9 cellular contexts compared by ENCODE assay signal in the genomic region with DNA sequence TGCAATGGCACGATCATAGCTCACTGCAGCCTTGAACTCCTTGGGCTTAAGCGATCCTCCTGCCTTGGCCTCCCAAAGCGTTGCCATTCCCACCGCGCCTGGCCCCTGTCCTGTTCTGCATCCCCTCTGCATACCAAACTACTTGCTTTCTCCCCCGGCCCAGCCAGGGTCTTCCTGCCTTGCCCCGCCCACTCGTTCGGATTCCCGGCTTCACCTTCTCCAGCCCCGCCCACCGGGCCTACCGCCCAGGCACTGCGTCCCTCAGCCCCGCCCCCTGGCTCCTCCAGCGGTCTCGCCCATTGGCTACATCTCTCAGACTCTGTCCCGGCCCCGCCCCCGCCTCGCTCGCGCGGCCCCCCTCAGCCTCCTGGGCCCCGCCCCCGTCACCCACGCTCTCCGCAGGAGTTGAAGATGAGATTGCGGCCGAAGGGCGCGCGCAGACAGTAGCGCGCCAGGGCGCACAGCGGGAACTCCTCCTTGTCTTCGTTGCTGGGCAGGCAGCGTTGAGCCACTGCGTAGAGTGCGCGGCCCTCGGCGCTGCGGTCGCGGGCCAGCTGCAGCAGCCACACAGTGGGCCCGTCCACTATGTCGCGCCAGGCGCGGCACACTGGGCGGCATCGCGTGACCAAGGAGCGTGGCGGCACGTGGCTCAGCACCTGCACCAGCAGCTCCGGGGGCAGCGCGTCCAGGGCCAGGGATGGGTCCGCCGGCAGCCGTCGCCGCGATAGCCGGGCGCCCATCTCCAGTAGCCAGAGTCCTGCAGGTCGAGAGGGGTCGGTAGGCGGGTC. TPM values are rescaled to one million over a fixed set of nuclear protein-coding genes. Genes with fewer than 3 reads are reported as not detected.
DNase-seq lines count a peak whose midpoint lies in the region; ATAC-seq and TF ChIP-seq lines count a peak whose summit lies in the region.
"Had no signal": no experiment of that assay in that cellular context is flagged by ENCODE, and none has a peak within 500 bp of the region (broad histone marks: within the 10 kb centered on the region; RNA-seq: fewer than 3 reads in every experiment).

No MANE protein-coding gene starts in this region.

- DNase-seq in ACHN (peak; percentile 58), HFF-Myc (ENCODE audit: extremely low read depth, low read depth) (no peak), astrocyte of the cerebellum (ENCODE audit: low read depth) (peak; percentile 34), hippocampal formation (lab: John Stamatoyannopoulos, UW) (peak; percentile 78 to 80), retina (peak; percentile 83), upper lobe of left lung (peak; percentile 91 to 95)
- peak; percentile 86 for DNase-seq in T-helper 2 cell treated with Interferon-gamma antibody and Interleukin-4, amounts not matched to agents 5 μg/mL and 100 μg/mL, for 36 hours (ENCODE audit: low spot score)

- TF ChIP-seq CTCF in HFF-Myc (IDR thresholded peaks at IDR 0.05; ENCODE audit: low read depth, low read length, missing control alignments), result no peak
- TF ChIP-seq CTCF in astrocyte of the cerebellum (IDR thresholded peaks at IDR 0.05; ENCODE audit: low read depth, low read length, missing control alignments), result no peak
- no peak for TF ChIP-seq CTCF in upper lobe of left lung (IDR thresholded peaks at IDR 0.05)

- H3K27me3 Mint-ChIP-seq in T-helper 2 cell treated with Interferon-gamma antibody and Interleukin-4, amounts not matched to agents 5 μg/mL and 100 μg/mL, for 36 hours (ENCODE audit: low read depth), result peaks cover 23% of the 10 kb centered on the region

- H3K9me3 ChIP-seq in upper lobe of left lung, result no peaks in the 10 kb centered on the region

- TF ChIP-seq EP300 in upper lobe of left lung (IDR thresholded peaks at IDR 0.05), result no peak

- ATAC-seq in upper lobe of left lung (ENCODE audit: low FRiP score in 2 of 2) (peak; percentile 90 to 93), GM18858 (IDR thresholded peaks at IDR 0.05; ENCODE audit: unreplicated experiment) (no peak)

- peaks cover 0 to 12% (median 0%) of the 10 kb centered on the region in 4 donors for H3K36me3 ChIP-seq in upper lobe of left lung

- no peak overlapping the region for H3K27ac Mint-ChIP-seq in T-helper 2 cell treated with Interferon-gamma antibody and Interleukin-4, amounts not matched to agents 5 μg/mL and 100 μg/mL, for 36 hours

- H3K27ac ChIP-seq in upper lobe of left lung, result no peak overlapping the region

- 22 to 23% methylated on average over 16 to 34 of the region's 72 CpGs for WGBS in upper lobe of left lung, 2 donors

- in situ Hi-C loops in ACHN (cut with HindIII; ENCODE audit: low pct_ligation_motif_present, low pct_unique_long_range_greater_than_20kb, low sequenced_read_pairs), result no loop called here
- in situ Hi-C loops in astrocyte of the cerebellum (cut with HindIII; ENCODE audit: low sequenced_read_pairs), result no loop called here

- H3K4me3 Mint-ChIP-seq in T-helper 2 cell treated with Interferon-gamma antibody and Interleukin-4, amounts not matched to agents 5 μg/mL and 100 μg/mL, for 36 hours, result peak overlapping the region; percentile 64

- no peak for TF ChIP-seq POLR2A in upper lobe of left lung (IDR thresholded peaks at IDR 0.05)

- H3K9me3 Mint-ChIP-seq in T-helper 2 cell treated with Interferon-gamma antibody and Interleukin-4, amounts not matched to agents 5 μg/mL and 100 μg/mL, for 36 hours, result no peaks in the 10 kb centered on the region

- H3K27me3 ChIP-seq in upper lobe of left lung, result no peaks in the 10 kb centered on the region

- no peaks in the 10 kb centered on the region for H3K36me3 Mint-ChIP-seq in T-helper 2 cell treated with Interferon-gamma antibody and Interleukin-4, amounts not matched to agents 5 μg/mL and 100 μg/mL, for 36 hours (ENCODE audit: low read depth)

- H3K4me1 Mint-ChIP-seq in T-helper 2 cell treated with Interferon-gamma antibody and Interleukin-4, amounts not matched to agents 5 μg/mL and 100 μg/mL, for 36 hours (ENCODE audit: low read depth), result peaks cover 11% of the 10 kb centered on the region

- H3K4me1 ChIP-seq in upper lobe of left lung, result peaks cover 9 to 13% (median 10%) of the 10 kb centered on the region in 4 donors

- H3K4me3 ChIP-seq in HFF-Myc (replicated peaks; ENCODE audit: low read depth, low read length) (0 out of 2 replicates have a peak overlapping the region, but pooled peaks have one; percentile 1), astrocyte of the cerebellum (ENCODE audit: low read depth, low read length) (peak overlapping the region; percentile 42), upper lobe of left lung (peak overlapping the region in 3 of 4 donors; percentile 40 to 51 (median 49))

RNA-seq across cellular contexts. Expression of gene MRPS12, which starts 19.0 kb away (rescaled TPM):
- 10 to 100 TPM in 4 of 6 donors, 1 to 10 TPM in 2; 3.1 to 38.3 (median 26.0) TPM for total RNA-seq in upper lobe of left lung

RNA-seq across cellular contexts. Expression of gene SARS2, which starts 19.2 kb away (rescaled TPM):
- 10 to 100 TPM; 14.3 to 54.5 (median 23.0) TPM for total RNA-seq in upper lobe of left lung

RNA-seq across cellular contexts. Expression of gene FBXO17, which starts 25.8 kb away (rescaled TPM):
- total RNA-seq in upper lobe of left lung, result 10 to 100 TPM in 3 of 6 donors, 1 to 10 TPM in 3; 5.0 to 18.9 (median 10.4) TPM

RNA-seq across cellular contexts. Expression of gene CCER2, which starts 37.8 kb away (rescaled TPM):
- 1 to 10 TPM in 3 of 6 donors, under 1 TPM in 2, not detected in 1; 0.49 to 4.2 (median 1.3) TPM for total RNA-seq in upper lobe of left lung
- total RNA-seq: glomerular endothelial cell had no signal

RNA-seq across cellular contexts. Expression of gene NFKBIB, which starts 50.0 kb away (rescaled TPM):
- total RNA-seq in upper lobe of left lung, result 10 to 100 TPM; 22.8 to 38.4 (median 31.6) TPM
